ENCODE assay signal across 28 cellular contexts in genomic region chr2:227780981-227781630, GRCh38. TPM values are rescaled to one million over a fixed set of nuclear protein-coding genes. Genes with fewer than 3 reads are reported as not detected.
A peak's percentile ranks its signal among the peaks of the same experiment; 100 is the strongest.
DNase-seq lines count a peak whose midpoint lies in the region; ATAC-seq and TF ChIP-seq lines count a peak whose summit lies in the region.
"Had no signal": no experiment of that assay in that cellular context is flagged by ENCODE, and none has a peak within 500 bp of the region (broad histone marks: within the 10 kb centered on the region; RNA-seq: fewer than 3 reads in every experiment).

No MANE protein-coding gene starts in this region.

- H3K4me1 Mint-ChIP-seq in Calu3 (ENCODE audit: low read depth, unreplicated experiment) (peaks cover 39% of the 10 kb centered on the region), immature natural killer cell (peaks cover 0 to 7% of the 10 kb centered on the region in 2 donors)

- no peaks in the 10 kb centered on the region for H3K36me3 Mint-ChIP-seq in Calu3 (ENCODE audit: insufficient read depth, unreplicated experiment)
- H3K36me3 Mint-ChIP-seq in immature natural killer cell, result no peaks in the 10 kb centered on the region
- H3K36me3 Mint-ChIP-seq: IgD-negative memory B cell; stimulated activated memory B cell treated with anti-CD40 and anti-IgM and Interleukin-4, amounts not matched to agents 10 μg/mL and 1 μg/mL and 100 μg/mL, for 72 hours had no signal

- no peaks in the 10 kb centered on the region for H3K27me3 Mint-ChIP-seq in Calu3 (ENCODE audit: unreplicated experiment)
- H3K27me3 Mint-ChIP-seq in immature natural killer cell (ENCODE audit: low read depth in 3 of 3), result peaks cover 0 to 11% (median 0%) of the 10 kb centered on the region in 3 donors

- H3K9me3 Mint-ChIP-seq in Calu3 (ENCODE audit: low read depth, unreplicated experiment) (no peaks in the 10 kb centered on the region), immature natural killer cell (no peaks in the 10 kb centered on the region)
- H3K9me3 Mint-ChIP-seq: stimulated activated memory B cell treated with anti-CD40 and anti-IgM and Interleukin-4, amounts not matched to agents 10 μg/mL and 1 μg/mL and 100 μg/mL, for 72 hours; T-helper 1 cell treated with Interleukin-12 subunit alpha and Interleukin-12 subunit beta and Interleukin-4 antibody, amounts not matched to agents 30 μg/mL and 1 μg/mL, for 36 hours had no signal

- peaks cover 0 to 11% (median 0%) of the 10 kb centered on the region in 4 donors for H3K4me1 ChIP-seq in Peyer's patch
- H3K4me1 ChIP-seq in foreskin keratinocyte, result no peaks in the 10 kb centered on the region
- H3K4me1 ChIP-seq: uterus had no signal

- ATAC-seq in foreskin keratinocyte, result peak; percentile 52
- ATAC-seq: stimulated activated memory B cell treated with anti-CD40 and anti-IgM and Interleukin-4, amounts not matched to agents 10 μg/mL and 1 μg/mL and 100 μg/mL, for 72 hours had no signal

- H3K36me3 ChIP-seq in Peyer's patch, result no peaks in the 10 kb centered on the region
- H3K36me3 ChIP-seq: neutrophil, suprapubic skin, uterus had no signal

- CTCF ChIA-PET in Calu3 (lab: Charles Lee), result interaction anchor here (0.6 to 1.1 kb wide), 4 partner anchors 10 to 34 kb away, joined by 3 to 5 read pairs (median 3); no protein-coding TSS in a partner anchor

- H3K9me3 ChIP-seq in Peyer's patch, result no peaks in the 10 kb centered on the region
- H3K9me3 ChIP-seq: neutrophil, suprapubic skin, uterus had no signal

- H3K4me3 ChIP-seq in Peyer's patch (peak overlapping the region in 2 of 4 donors; percentile 18 to 32), retinal pigment epithelial cell (ENCODE audit: low read length) (no peak overlapping the region)
- H3K4me3 ChIP-seq: lung, PC-9, suprapubic skin, uterus had no signal

- in situ Hi-C loops in GM13976 (cut with MboI; ENCODE audit: low sequenced_read_pairs, unreplicated experiment), result no loop called here

- H3K27ac Mint-ChIP-seq in Calu3 (ENCODE audit: unreplicated experiment) (no peak overlapping the region), immature natural killer cell (no peak overlapping the region)
- H3K27ac Mint-ChIP-seq: IgD-negative memory B cell; T-helper 1 cell treated with Interleukin-12 subunit alpha and Interleukin-12 subunit beta and Interleukin-4 antibody, amounts not matched to agents 30 μg/mL and 1 μg/mL, for 36 hours had no signal

- no TSS peak for BruUV-seq in Calu3 (replicated peaks; lab: Mats Ljungman, UMichigan)

- TF ChIP-seq CTCF in Calu3 (IDR thresholded peaks at IDR 0.05; ENCODE audit: unreplicated experiment) (no peak), Peyer's patch (IDR thresholded peaks at IDR 0.05) (no peak), foreskin keratinocyte (conservative IDR thresholded peaks at IDR 0.05) (no peak), retinal pigment epithelial cell (conservative IDR thresholded peaks at IDR 0.05; ENCODE audit: low read depth, low read length) (no peak), GM13976 (IDR thresholded peaks at IDR 0.05; ENCODE audit: borderline replicate concordance, control extremely low read depth, extremely low read depth, insufficient read depth, missing control alignments) (no peak)

- intact Hi-C loops in Calu3 (cut with micrococcal nuclease; ENCODE audit: unreplicated experiment), result no loop called here

- peak; percentile 35 for DNase-seq in Calu3
- DNase-seq in Peyer's patch, result peak in 2 of 3 donors; percentile 75 to 85
- no peak for DNase-seq in foreskin keratinocyte
- DNase-seq in retinal pigment epithelial cell (ENCODE audit: low read depth), result peak; percentile 77
- no peak for DNase-seq in NCI-H2081 treated with DMSO at 0.1 percent for 48 hours (lab: John Stamatoyannopoulos, UW)
- no peak for DNase-seq in GM13976 (ENCODE audit: low spot score)
- DNase-seq in immature natural killer cell, result no peak
- DNase-seq: activated gamma-delta T cell treated with Interleukin-2 at 50 U/mL for 16 hours; C1 segment of cervical spinal cord; effector CD8-positive, alpha-beta T cell; foreskin melanocyte; hypothalamus; NCI-H1436; NCI-H446 treated with DMSO at 0.1 percent for 48 hours; NK-92 treated with Interleukin-12 subunit alpha and Interleukin-12 subunit beta, amount 100 ng/mL, for 24 hours; stimulated activated CD4-positive, alpha-beta T cell treated with anti-CD3 and anti-CD28 coated beads, Interleukin-4, amount 100 ng/mL, for 1 hour; uterus had no signal

- H3K4me3 Mint-ChIP-seq in Calu3 (ENCODE audit: low read depth, unreplicated experiment) (peak overlapping the region; percentile 42), immature natural killer cell (no peak overlapping the region)
- H3K4me3 Mint-ChIP-seq: IgD-negative memory B cell; stimulated activated memory B cell treated with anti-CD40 and anti-IgM and Interleukin-4, amounts not matched to agents 10 μg/mL and 1 μg/mL and 100 μg/mL, for 72 hours; T-helper 1 cell treated with Interleukin-12 subunit alpha and Interleukin-12 subunit beta and Interleukin-4 antibody, amounts not matched to agents 30 μg/mL and 1 μg/mL, for 36 hours had no signal

- H3K27ac ChIP-seq in Peyer's patch, result peak overlapping the region in 3 of 4 donors; percentile 14 to 75 (median 71)
- H3K27ac ChIP-seq in foreskin keratinocyte, result no peak overlapping the region
- H3K27ac ChIP-seq: neutrophil, PC-9, suprapubic skin, uterus had no signal

- no peak for TF ChIP-seq POLR2A in Peyer's patch (IDR thresholded peaks at IDR 0.05)

- no peaks in the 10 kb centered on the region for H3K27me3 ChIP-seq in Peyer's patch
- no peaks in the 10 kb centered on the region for H3K27me3 ChIP-seq in foreskin keratinocyte
- H3K27me3 ChIP-seq: suprapubic skin, uterus had no signal

RNA-seq across cellular contexts. Expression of gene CCL20, which starts 32.5 kb away (rescaled TPM):
- total RNA-seq in Calu3 (2022) (25.4 and 39.9 TPM in 2 replicates), Peyer's patch (10 to 100 TPM in 1 of 4 donors, 1 to 10 TPM in 2, not detected in 1; 4.0 to 14.0 (median 5.1) TPM), foreskin keratinocyte (0.58 and 0.81 TPM in 2 replicates)
- polyA plus RNA-seq in foreskin keratinocyte (0.60 and 0.70 TPM in 2 replicates), immature natural killer cell (1 to 10 TPM in 1 of 3 donors, not detected in 2; 1.1 TPM)
- total RNA-seq: cerebellum, PC-9, uterus had no signal
- polyA plus RNA-seq: IgD-negative memory B cell had no signal

RNA-seq across cellular contexts. Expression of gene SCYGR8, which starts 35.4 kb away (rescaled TPM):
- not detected in 2 replicates for total RNA-seq in Calu3 (2022)
- total RNA-seq in Peyer's patch, result not detected
- total RNA-seq in foreskin keratinocyte, result not detected in 2 replicates
- not detected in 2 replicates for polyA plus RNA-seq in foreskin keratinocyte
- not detected for polyA plus RNA-seq in immature natural killer cell
- total RNA-seq: cerebellum, Daoy, lung, PC-9, pulmonary artery endothelial cell, uterus had no signal
- polyA plus RNA-seq: esophagus, IgD-negative memory B cell, lung had no signal

RNA-seq across cellular contexts. Expression of gene SCYGR7, which starts 53.0 kb away (rescaled TPM):
- total RNA-seq in Calu3 (2022), result not detected in 2 replicates
- not detected for total RNA-seq in Peyer's patch
- total RNA-seq in foreskin keratinocyte, result not detected in 2 replicates
- polyA plus RNA-seq in foreskin keratinocyte, result not detected in 2 replicates
- not detected for polyA plus RNA-seq in immature natural killer cell
- total RNA-seq: cerebellum, Daoy, lung, PC-9, pulmonary artery endothelial cell, suprapubic skin, uterus had no signal
- polyA plus RNA-seq: esophagus, IgD-negative memory B cell, lung had no signal

RNA-seq across cellular contexts. Expression of gene SCYGR6, which starts 56.5 kb away (rescaled TPM):
- total RNA-seq in Calu3 (2022) (not detected in 2 replicates), Peyer's patch (not detected), foreskin keratinocyte (not detected in 2 replicates)
- polyA plus RNA-seq in foreskin keratinocyte (not detected in 2 replicates), immature natural killer cell (not detected)
- total RNA-seq: cerebellum, Daoy, lung, PC-9, pulmonary artery endothelial cell, suprapubic skin, uterus had no signal
- polyA plus RNA-seq: esophagus, IgD-negative memory B cell, lung had no signal

Comparison
In these comparisons a context has a peak if more than half of its experiments do, and no peak if none do; other contexts are left out.
1. DNase-seq: peak in Calu3 (single experiment), Peyer's patch (2 of 3) and retinal pigment epithelial cell (single experiment); none in foreskin keratinocyte (0 of 2), NCI-H2081 treated with DMSO at 0.1 percent for 48 hours (single experiment), GM13976 (single experiment) and immature natural killer cell (0 of 3).